Comparison of ENCODE assay signal across 25 cellular contexts in the genomic region with DNA sequence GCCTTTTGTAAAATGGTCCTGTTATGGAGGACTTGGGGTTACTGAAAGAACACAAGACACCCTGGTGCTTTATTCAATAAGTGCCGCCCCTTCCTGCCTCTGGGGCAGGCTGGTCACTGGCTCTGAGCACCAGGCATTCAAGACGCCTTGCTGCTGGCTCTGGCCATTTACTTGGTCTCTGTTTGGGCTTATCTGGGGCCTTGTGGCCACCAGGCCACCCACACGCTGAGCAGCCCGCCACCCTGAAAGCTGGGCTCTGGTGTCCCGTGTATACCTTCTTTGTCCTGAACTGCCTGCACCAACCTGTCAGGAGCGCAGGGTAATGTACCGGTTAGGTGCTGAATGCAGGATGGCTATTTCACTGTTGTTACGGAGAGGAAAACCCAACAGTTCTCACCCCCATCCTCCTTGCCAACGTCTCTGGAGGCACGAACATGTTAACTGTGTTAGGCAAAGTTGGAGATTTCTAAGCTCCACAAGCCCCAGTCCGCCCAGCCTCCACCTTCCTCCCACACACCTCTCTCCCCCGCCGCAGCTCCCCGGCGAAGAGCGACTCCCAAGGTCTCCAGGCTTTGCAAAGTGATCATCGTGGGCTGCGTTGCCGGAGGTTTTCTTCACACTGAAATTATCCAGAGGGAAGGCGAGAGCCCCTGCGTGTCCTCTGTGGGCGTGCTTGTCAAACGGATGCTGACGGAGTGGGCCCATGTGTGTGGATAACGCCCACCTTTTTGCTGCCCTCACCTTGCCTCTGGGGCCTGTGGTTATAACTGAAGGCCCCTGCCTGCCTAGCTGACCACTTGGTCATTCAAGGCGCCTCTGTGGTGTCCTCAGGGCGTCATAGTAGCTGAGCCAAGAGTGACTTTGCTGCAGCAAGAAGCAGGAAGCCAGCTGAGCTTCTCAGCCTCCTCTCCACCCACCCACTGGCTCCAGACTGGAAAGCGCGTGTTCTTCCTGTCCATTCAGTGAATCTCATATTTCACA. TPM values are rescaled to one million over a fixed set of nuclear protein-coding genes. Genes with fewer than 3 reads are reported as not detected.
A peak's percentile ranks its signal among the peaks of the same experiment; 100 is the strongest.
DNase-seq lines count a peak whose midpoint lies in the region; ATAC-seq, FAIRE-seq and TF ChIP-seq lines count a peak whose summit lies in the region.
"Had no signal": no experiment of that assay in that cellular context is flagged by ENCODE, and none has a peak within 500 bp of the region (broad histone marks: within the 10 kb centered on the region; RNA-seq: fewer than 3 reads in every experiment).

No MANE protein-coding gene starts in this region.

- CTCF ChIA-PET in HepG2 (lab: Yijun Ruan, JAX; ENCODE audit: low intra/inter-chr PET ratio, low total read pairs), result no interaction called here
- CTCF ChIA-PET in OCI-LY7 (lab: Charles Lee; ENCODE audit: unreplicated experiment), result no interaction called here

- H3K27me3 Mint-ChIP-seq in brain (peaks cover 12% of the 10 kb centered on the region), nephron progenitor cell (ENCODE audit: low read depth, poor library complexity) (peaks cover 13% of the 10 kb centered on the region)

- H3K79me2 ChIP-seq in HepG2 (ENCODE audit: insufficient read depth, low read length) (no peaks in the 10 kb centered on the region), OCI-LY7 (ENCODE audit: insufficient read depth, low read depth, low read length) (no peaks in the 10 kb centered on the region)

- H2AFZ ChIP-seq in HepG2 (ENCODE audit: low read length) (no peak overlapping the region), OCI-LY7 (ENCODE audit: low read length) (no peak overlapping the region)

- H3K36me3 ChIP-seq in right lobe of liver, result no peaks in the 10 kb centered on the region
- no peaks in the 10 kb centered on the region for H3K36me3 ChIP-seq in HepG2 (replicated peaks in 1 of 2; ENCODE audit: control insufficient read depth in 1 of 2, insufficient read depth in 2 of 2, low read length in 2 of 2)
- H3K36me3 ChIP-seq in effector memory CD4-positive, alpha-beta T cell (ENCODE audit: control insufficient read depth, insufficient read depth, low read length), result no peaks in the 10 kb centered on the region
- no peaks in the 10 kb centered on the region for H3K36me3 ChIP-seq in OCI-LY7 (ENCODE audit: insufficient read depth, low read length)
- H3K36me3 ChIP-seq: cardiac muscle cell, HAP-1, heart left ventricle had no signal

- intact Hi-C loops in right lobe of liver (cut with DNase I), result no loop called here
- intact Hi-C loops in HepG2 (cut with micrococcal nuclease; ENCODE audit: unreplicated experiment), result no loop called here
- intact Hi-C loops in OCI-LY7 (cut with micrococcal nuclease; ENCODE audit: unreplicated experiment), result no loop called here

- no peaks in the 10 kb centered on the region for H3K9me2 ChIP-seq in OCI-LY7 (ENCODE audit: insufficient read depth, low read length)

- H3K36me3 Mint-ChIP-seq in brain, result peaks cover 5% of the 10 kb centered on the region
- H3K36me3 Mint-ChIP-seq in nephron progenitor cell (ENCODE audit: low read depth), result peaks cover 9% of the 10 kb centered on the region
- H3K36me3 Mint-ChIP-seq: type B pancreatic cell had no signal

- WGBS in right lobe of liver (ENCODE audit: insufficient coverage, low coverage, low lambda C conversion rate, missing lambda C conversion rate), result 75% methylated on average over 11 of the region's 29 CpGs
- 48% methylated on average over 18 of the region's 29 CpGs for WGBS in HepG2 (ENCODE audit: low lambda C conversion rate)

- FAIRE-seq in HepG2 (lab: Jason Lieb, UNC), result no peak
- FAIRE-seq: GM19239 had no signal

- in situ Hi-C loops in HepG2 (cut with HindIII; ENCODE audit: extremely low pct_ligation_motif_present, low pct_unique_long_range_greater_than_20kb), result no loop called here

- TF ChIP-seq EP300 in HepG2 (IDR thresholded peaks at IDR 0.05; ENCODE audit: low read depth in 2 of 2, low read length in 2 of 2), result no peak
- TF ChIP-seq EP300 in HepG2 (CRISPR knock-in tag; IDR thresholded peaks at IDR 0.05; ENCODE audit: borderline replicate concordance), result no peak

- H4K20me1 ChIP-seq in HepG2 (ENCODE audit: insufficient read depth, low read length), result no peaks in the 10 kb centered on the region
- H4K20me1 ChIP-seq in OCI-LY7 (ENCODE audit: insufficient read depth, low read length), result no peaks in the 10 kb centered on the region

- H3K9ac ChIP-seq in HepG2 (ENCODE audit: insufficient read depth, low read depth, low read length), result no peak overlapping the region
- H3K9ac ChIP-seq: KMS-11 had no signal

- H3K27ac ChIP-seq in right lobe of liver, result no peak overlapping the region
- no peak overlapping the region for H3K27ac ChIP-seq in HepG2 (ENCODE audit: extremely low read length, insufficient read depth, low read length)
- no peak overlapping the region for H3K27ac ChIP-seq in effector memory CD4-positive, alpha-beta T cell (ENCODE audit: insufficient read depth, low read length, poor library complexity, severe bottlenecking)
- no peak overlapping the region for H3K27ac ChIP-seq in OCI-LY7 (ENCODE audit: low read depth, low read length, poor library complexity, severe bottlenecking)
- H3K27ac ChIP-seq: cardiac muscle cell, heart left ventricle, KMS-11, VCaP had no signal

- H3K4me2 ChIP-seq in HepG2 (ENCODE audit: low read depth, low read length) (no peak overlapping the region), OCI-LY7 (ENCODE audit: low read length) (no peak overlapping the region)
- H3K4me2 ChIP-seq: KMS-11 had no signal

- H3K4me3 ChIP-seq in right lobe of liver (no peak overlapping the region), HepG2 (replicated peaks in 1 of 3; ENCODE audit: insufficient read depth in 1 of 3, low read depth in 2 of 3, low read length in 3 of 3) (no peak overlapping the region), OCI-LY7 (ENCODE audit: low read depth, low read length, poor library complexity, severe bottlenecking) (no peak overlapping the region)
- no peak overlapping the region for H3K4me3 ChIP-seq in effector memory CD4-positive, alpha-beta T cell (ENCODE audit: insufficient read depth, low read depth, low read length, poor library complexity, severe bottlenecking)
- H3K4me3 ChIP-seq: cardiac muscle cell, HAP-1, heart left ventricle had no signal

- no TSS peak for BruUV-seq in HepG2 (replicated peaks; lab: Mats Ljungman, UMichigan)
- BruUV-seq in OCI-LY7 (replicated peaks; lab: Mats Ljungman, UMichigan), result no TSS peak

- peaks cover 14 to 27% (median 21%) of the 10 kb centered on the region in 5 experiments for H3K9me3 Mint-ChIP-seq in brain
- H3K9me3 Mint-ChIP-seq in nephron progenitor cell, result peaks cover 18% of the 10 kb centered on the region
- H3K9me3 Mint-ChIP-seq: type B pancreatic cell had no signal

- H3K4me1 Mint-ChIP-seq in brain (peaks cover 9% of the 10 kb centered on the region), nephron progenitor cell (peaks cover 14% of the 10 kb centered on the region)

- no peak for TF ChIP-seq RAD21 in HepG2 (CRISPR knock-in tag; IDR thresholded peaks at IDR 0.05)

- no peaks in the 10 kb centered on the region for H3K9me3 ChIP-seq in right lobe of liver
- no peaks in the 10 kb centered on the region for H3K9me3 ChIP-seq in HepG2 (ENCODE audit: low read length)
- no peaks in the 10 kb centered on the region for H3K9me3 ChIP-seq in effector memory CD4-positive, alpha-beta T cell (ENCODE audit: control insufficient read depth, low read length)
- H3K9me3 ChIP-seq in OCI-LY7 (ENCODE audit: low read length), result no peaks in the 10 kb centered on the region

- DNase-seq in right lobe of liver, result peak; percentile 8 to 31 (median 27)
- no peak for DNase-seq in HepG2 (ENCODE audit: low spot score)
- no peak for DNase-seq in nephron progenitor cell
- DNase-seq in cortex of kidney (lab: John Stamatoyannopoulos, UW), result no peak
- DNase-seq in effector memory CD4-positive, alpha-beta T cell, result no peak
- no peak for DNase-seq in OCI-LY7 (ENCODE audit: low spot score)
- DNase-seq: activated CD4-positive, alpha-beta T cell treated with anti-CD3 and anti-CD28 coated beads, Interleukin-2, amount 50 U/mL, for 48 hours; activated T-cell treated with anti-CD3 and anti-CD28 coated beads, Interleukin-2, amount 50 U/mL, for 72 hours; effector CD4-positive, alpha-beta T cell; naive thymus-derived CD8-positive, alpha-beta T cell; NCI-H1092 treated with DMSO at 0.1 percent for 48 hours; NCI-H2081 treated with DMSO at 0.1 percent for 48 hours; NCI-H524; SIG-M5 had no signal

- POLR2A ChIA-PET in HepG2 (lab: Yijun Ruan, JAX), result no interaction called here
- POLR2A ChIA-PET in OCI-LY7 (lab: Charles Lee), result no interaction called here

- TF ChIP-seq CTCF in right lobe of liver (IDR thresholded peaks at IDR 0.05) (no peak), HepG2 (CRISPR knock-in tag; IDR thresholded peaks at IDR 0.05) (no peak), brain (conservative IDR thresholded peaks at IDR 0.05) (no peak), nephron progenitor cell (IDR thresholded peaks at IDR 0.05) (no peak), OCI-LY7 (conservative IDR thresholded peaks at IDR 0.05; ENCODE audit: low read length) (no peak)

- ATAC-seq in right lobe of liver (no peak), HepG2 (no peak), GM21390 (IDR thresholded peaks at IDR 0.05; ENCODE audit: unreplicated experiment) (no peak)
- ATAC-seq: activated T-cell treated with anti-CD3 and anti-CD28 coated beads, Interleukin-2, amount 50 U/mL, for 72 hours; heart left ventricle; naive thymus-derived CD8-positive, alpha-beta T cell; T-helper 17 cell had no signal

- H3K4me3 Mint-ChIP-seq in brain, result no peak overlapping the region
- no peak overlapping the region for H3K4me3 Mint-ChIP-seq in nephron progenitor cell
- H3K4me3 Mint-ChIP-seq: activated T-cell treated with anti-CD3 and anti-CD28 coated beads, Interleukin-2, amount 50 U/mL, for 72 hours; naive thymus-derived CD8-positive, alpha-beta T cell; stimulated activated naive CD8-positive, alpha-beta T cell treated with anti-CD3 and anti-CD28 coated beads, Interleukin-15, Interleukin-2, amounts not matched to agents 100 ng/mL and 50 ng/mL, for 24 hours; T-helper 17 cell; type B pancreatic cell had no signal

- no peaks in the 10 kb centered on the region for H3K4me1 ChIP-seq in right lobe of liver
- no peaks in the 10 kb centered on the region for H3K4me1 ChIP-seq in HepG2 (ENCODE audit: insufficient read depth, low read length)
- H3K4me1 ChIP-seq in effector memory CD4-positive, alpha-beta T cell (ENCODE audit: control insufficient read depth, insufficient read depth, low read length, poor library complexity, severe bottlenecking), result no peaks in the 10 kb centered on the region
- H3K4me1 ChIP-seq in OCI-LY7 (ENCODE audit: insufficient read depth, low read length, poor library complexity, severe bottlenecking), result no peaks in the 10 kb centered on the region
- H3K4me1 ChIP-seq: HAP-1, heart left ventricle had no signal

- no peak for TF ChIP-seq POLR2A in right lobe of liver (IDR thresholded peaks at IDR 0.05)
- no peak for TF ChIP-seq POLR2A in HepG2 (IDR thresholded peaks at IDR 0.05; ENCODE audit: insufficient read depth in 1 of 2, low read depth in 2 of 2, low read length in 2 of 2)

- H3K27me3 ChIP-seq in right lobe of liver (no peaks in the 10 kb centered on the region), HepG2 (ENCODE audit: control insufficient read depth in 1 of 2, insufficient read depth in 2 of 2, low read length in 2 of 2) (peaks cover 5 to 53% of the 10 kb centered on the region in 2 experiments; a peak in 4 of 5 replicates)
- no peaks in the 10 kb centered on the region for H3K27me3 ChIP-seq in effector memory CD4-positive, alpha-beta T cell (replicated peaks; ENCODE audit: control insufficient read depth, insufficient read depth, low read length, poor library complexity, severe bottlenecking)
- H3K27me3 ChIP-seq: cardiac muscle cell had no signal

- H3K27ac Mint-ChIP-seq in brain (peak overlapping the region in 3 of 5 experiments; percentile 15 to 69 (median 50)), nephron progenitor cell (peak overlapping the region; percentile 57)
- H3K27ac Mint-ChIP-seq: activated T-cell treated with anti-CD3 and anti-CD28 coated beads, Interleukin-2, amount 50 U/mL, for 72 hours; naive thymus-derived CD8-positive, alpha-beta T cell; stimulated activated naive CD8-positive, alpha-beta T cell treated with anti-CD3 and anti-CD28 coated beads, Interleukin-15, Interleukin-2, amounts not matched to agents 100 ng/mL and 50 ng/mL, for 24 hours; T-helper 17 cell; type B pancreatic cell had no signal

RNA-seq across cellular contexts. Expression of a gene that starts 18.8 kb away (rescaled TPM):
- total RNA-seq in right lobe of liver (under 1 TPM; 0.12 to 0.61 (median 0.34) TPM), HepG2 (2016; rRNA removed; fragmentation: Illumina TruSeq; extraction: Trizol) (not detected in 2 replicates), OCI-LY7 (2022) (0.06 and 0.76 TPM in 2 replicates)
- not detected in 2 replicates for total RNA-seq in HepG2 (2016; cell fraction: cytosol; rRNA removed; fragmentation: Illumina TruSeq; extraction: Trizol; ENCODE audit: low read depth)
- total RNA-seq in HepG2 (2016; cell fraction: insoluble cytoplasmic fraction; rRNA removed; fragmentation: Illumina TruSeq; extraction: Trizol), result not detected in 2 replicates
- total RNA-seq in HepG2 (2016; cell fraction: membrane; rRNA removed; fragmentation: Illumina TruSeq; extraction: Trizol), result not detected in 2 replicates
- not detected in 2 replicates for total RNA-seq in HepG2 (2016; cell fraction: nucleus; rRNA removed; fragmentation: Illumina TruSeq; extraction: Trizol)
- polyA plus RNA-seq in HepG2 (2011; rRNA removed) (not detected in 2 replicates), brain (ENCODE audit: insufficient read depth, low read depth, low replicate concordance) (19.3 TPM)
- polyA plus RNA-seq in HepG2 (2011; cell fraction: cytosol; rRNA removed), result not detected in 2 replicates
- not detected in 2 replicates for polyA plus RNA-seq in HepG2 (2011; cell fraction: nucleus; rRNA removed)
- polyA plus RNA-seq in HepG2 (2012), result not detected in 2 replicates
- polyA plus RNA-seq in HepG2 (2016; cell fraction: cytosol; fragmentation: Illumina TruSeq; extraction: Trizol; ENCODE audit: low read depth), result not detected in 2 replicates
- not detected in 2 replicates for polyA plus RNA-seq in HepG2 (2016; cell fraction: insoluble cytoplasmic fraction; fragmentation: Illumina TruSeq; extraction: Trizol; ENCODE audit: low read depth)
- polyA plus RNA-seq in HepG2 (2016; cell fraction: membrane; fragmentation: Illumina TruSeq; extraction: Trizol; ENCODE audit: low read depth), result not detected in 2 replicates
- polyA plus RNA-seq in HepG2 (2016; cell fraction: nucleus; fragmentation: Illumina TruSeq; extraction: Trizol; ENCODE audit: insufficient read depth, low read depth), result not detected in 2 replicates
- polyA minus RNA-seq in HepG2 (2011; rRNA and poly(A)+ RNA removed; ENCODE audit: low replicate concordance), result 39.7 TPM in 1 of 2 replicates, not detected in the other
- 0.20 TPM in 1 of 2 replicates, not detected in the other for polyA minus RNA-seq in HepG2 (2011; cell fraction: cytosol; rRNA and poly(A)+ RNA removed)
- polyA minus RNA-seq in HepG2 (2011; cell fraction: nucleus; rRNA and poly(A)+ RNA removed), result 0.26 TPM in 1 of 2 replicates, not detected in the other
- total RNA-seq in OCI-LY7 (2014; rRNA removed; shearing (Covaris generic)), result 1.8 TPM in 1 of 2 replicates, not detected in the other
- total RNA-seq: cardiac muscle cell had no signal
- polyA plus RNA-seq: cardiac muscle cell had no signal

Comparison
In these comparisons a context has a peak if more than half of its experiments do, and no peak if none do; other contexts are left out.
1. DNase-seq: peak in right lobe of liver (3 of 3); none in HepG2 (single experiment), nephron progenitor cell (single experiment), cortex of kidney (single experiment), effector memory CD4-positive, alpha-beta T cell (0 of 3) and OCI-LY7 (single experiment).